ENCODE assay signal across 15 cellular contexts in the genomic region with DNA sequence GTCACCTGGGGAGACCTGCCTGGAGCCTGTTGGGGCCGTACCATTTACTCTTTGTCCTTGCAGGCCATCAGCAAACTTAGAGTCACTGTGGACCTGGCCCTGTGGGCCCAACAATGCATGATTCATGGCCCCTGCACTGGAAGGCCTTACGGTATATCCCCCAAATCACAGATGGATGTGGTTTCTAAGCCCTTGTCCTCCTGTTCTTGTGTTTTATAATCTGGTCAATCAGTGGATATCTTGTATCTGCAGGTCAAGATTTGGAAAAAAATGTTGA. TPM values are rescaled to one million over a fixed set of nuclear protein-coding genes. Genes with fewer than 3 reads are reported as not detected.
DNase-seq lines count a peak whose midpoint lies in the region; ATAC-seq, FAIRE-seq and TF ChIP-seq lines count a peak whose summit lies in the region.
"Had no signal": no experiment of that assay in that cellular context is flagged by ENCODE, and none has a peak within 500 bp of the region (broad histone marks: within the 10 kb centered on the region; RNA-seq: fewer than 3 reads in every experiment).

No MANE protein-coding gene starts in this region.

- POLR2A ChIA-PET in A549 (lab: Yijun Ruan, JAX): no interaction called here

- 66% methylated on average over 2 of the region's 2 CpGs for WGBS in A549 (ENCODE audit: missing lambda C conversion rate)

- TF ChIP-seq CTCF in A549 (IDR thresholded peaks at IDR 0.05) (no peak), Peyer's patch (IDR thresholded peaks at IDR 0.05) (no peak)

- DNase-seq in A549 (ENCODE audit: low read depth in 1 of 2, low spot score in 1 of 2): no peak
- DNase-seq in Peyer's patch: peak in 2 of 3 donors; percentile 38 to 39
- peak; percentile 2 to 20 for DNase-seq in left colon
- no peak for DNase-seq in NCI-H524 (lab: John Stamatoyannopoulos, UW)
- DNase-seq in left cardiac atrium: no peak
- DNase-seq in KBM-7: no peak
- DNase-seq: central memory CD4-positive, alpha-beta T cell; effector CD8-positive, alpha-beta T cell; NCI-H1436 treated with DMSO at 0.1 percent for 48 hours; NCI-H82; stimulated activated naive CD4-positive, alpha-beta T cell had no signal

- H3K9me3 ChIP-seq in A549: no peaks in the 10 kb centered on the region
- no peaks in the 10 kb centered on the region for H3K9me3 ChIP-seq in Peyer's patch
- H3K9me3 ChIP-seq: adrenal gland had no signal

- in situ Hi-C loops in KBM-7 (cut with MboI; ENCODE audit: low pct_unique_long_range_greater_than_20kb, low sequenced_read_pairs): no loop called here

- peak overlapping the region; percentile 96 to 98 for H3K27ac ChIP-seq in A549
- H3K27ac ChIP-seq in Peyer's patch: peak overlapping the region in 2 of 4 donors; percentile 75 to 86
- H3K27ac ChIP-seq in skin epidermis: peak overlapping the region in 13 of 21 experiments; percentile 23 to 78 (median 62)
- H3K27ac ChIP-seq: adrenal gland had no signal

- no peaks in the 10 kb centered on the region for H3K27me3 ChIP-seq in Peyer's patch
- H3K27me3 ChIP-seq: adrenal gland had no signal

- no peak for TF ChIP-seq POLR2A in A549 (IDR thresholded peaks at IDR 0.05; ENCODE audit: low read length)
- TF ChIP-seq POLR2A in Peyer's patch (IDR thresholded peaks at IDR 0.05): no peak

- no peak for TF ChIP-seq EP300 in A549 (IDR thresholded peaks at IDR 0.05)

- CTCF ChIA-PET in A549 (lab: Yijun Ruan, JAX): no interaction called here

- no peak for FAIRE-seq in A549 (lab: Jason Lieb, UNC)
- FAIRE-seq: GM12892 had no signal

- intact Hi-C loops in left colon (cut with DNase I, micrococcal nuclease): no loop called here
- intact Hi-C loops in left cardiac atrium (cut with DNase I): no loop called here

- peak overlapping the region; percentile 92 for H3K4me2 ChIP-seq in A549

- no peaks in the 10 kb centered on the region for H3K36me3 ChIP-seq in Peyer's patch
- H3K36me3 ChIP-seq: adrenal gland had no signal

- ATAC-seq in A549: no peak
- no peak for ATAC-seq in left colon
- ATAC-seq in left cardiac atrium: no peak
- no peak for ATAC-seq in HG02870 (IDR thresholded peaks at IDR 0.05; ENCODE audit: unreplicated experiment)

- TF ChIP-seq RAD21 in A549 (conservative IDR thresholded peaks at IDR 0.05 in 1 of 2, IDR thresholded peaks at IDR 0.05 in 1 of 2): no peak

- peaks cover 87% of the 10 kb centered on the region for H3K4me1 ChIP-seq in A549
- peaks cover 0 to 77% (median 5%) of the 10 kb centered on the region in 4 donors for H3K4me1 ChIP-seq in Peyer's patch

- H3K4me3 ChIP-seq in A549 (peak overlapping the region; percentile 71; the same call in 2 of the 3 replicates), Peyer's patch (no peak overlapping the region), skin epidermis (no peak overlapping the region)
- H3K4me3 ChIP-seq: adrenal gland had no signal

TF ChIP-seq in A549, 52 proteins besides CTCF, POLR2A, EP300 and RAD21:
- TF ChIP-seq MYC (IDR thresholded peaks at IDR 0.05; ENCODE audit: borderline replicate concordance, low read length) (no peak), FOXS1 (CRISPR knock-in tag; IDR thresholded peaks at IDR 0.05) (no peak), MAX (IDR thresholded peaks at IDR 0.05) (no peak), CBX8 (IDR thresholded peaks at IDR 0.05) (no peak), ZC3H11A (IDR thresholded peaks at IDR 0.05) (no peak), CHD4 (IDR thresholded peaks at IDR 0.05; ENCODE audit: borderline replicate concordance) (no peak), CEBPB (IDR thresholded peaks at IDR 0.05) (no peak)
- TF ChIP-seq, protein P1, sequence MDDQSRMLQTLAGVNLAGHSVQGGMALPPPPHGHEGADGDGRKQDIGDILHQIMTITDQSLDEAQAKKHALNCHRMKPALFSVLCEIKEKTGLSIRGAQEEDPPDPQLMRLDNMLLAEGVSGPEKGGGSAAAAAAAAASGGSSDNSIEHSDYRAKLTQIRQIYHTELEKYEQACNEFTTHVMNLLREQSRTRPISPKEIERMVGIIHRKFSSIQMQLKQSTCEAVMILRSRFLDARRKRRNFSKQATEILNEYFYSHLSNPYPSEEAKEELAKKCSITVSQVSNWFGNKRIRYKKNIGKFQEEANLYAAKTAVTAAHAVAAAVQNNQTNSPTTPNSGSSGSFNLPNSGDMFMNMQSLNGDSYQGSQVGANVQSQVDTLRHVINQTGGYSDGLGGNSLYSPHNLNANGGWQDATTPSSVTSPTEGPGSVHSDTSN (IDR thresholded peaks at IDR 0.05): no peak
- TF ChIP-seq, protein P2, sequence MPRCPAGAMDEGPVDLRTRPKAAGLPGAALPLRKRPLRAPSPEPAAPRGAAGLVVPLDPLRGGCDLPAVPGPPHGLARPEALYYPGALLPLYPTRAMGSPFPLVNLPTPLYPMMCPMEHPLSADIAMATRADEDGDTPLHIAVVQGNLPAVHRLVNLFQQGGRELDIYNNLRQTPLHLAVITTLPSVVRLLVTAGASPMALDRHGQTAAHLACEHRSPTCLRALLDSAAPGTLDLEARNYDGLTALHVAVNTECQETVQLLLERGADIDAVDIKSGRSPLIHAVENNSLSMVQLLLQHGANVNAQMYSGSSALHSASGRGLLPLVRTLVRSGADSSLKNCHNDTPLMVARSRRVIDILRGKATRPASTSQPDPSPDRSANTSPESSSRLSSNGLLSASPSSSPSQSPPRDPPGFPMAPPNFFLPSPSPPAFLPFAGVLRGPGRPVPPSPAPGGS (IDR thresholded peaks at IDR 0.05): no peak
- TF ChIP-seq, protein P3, sequence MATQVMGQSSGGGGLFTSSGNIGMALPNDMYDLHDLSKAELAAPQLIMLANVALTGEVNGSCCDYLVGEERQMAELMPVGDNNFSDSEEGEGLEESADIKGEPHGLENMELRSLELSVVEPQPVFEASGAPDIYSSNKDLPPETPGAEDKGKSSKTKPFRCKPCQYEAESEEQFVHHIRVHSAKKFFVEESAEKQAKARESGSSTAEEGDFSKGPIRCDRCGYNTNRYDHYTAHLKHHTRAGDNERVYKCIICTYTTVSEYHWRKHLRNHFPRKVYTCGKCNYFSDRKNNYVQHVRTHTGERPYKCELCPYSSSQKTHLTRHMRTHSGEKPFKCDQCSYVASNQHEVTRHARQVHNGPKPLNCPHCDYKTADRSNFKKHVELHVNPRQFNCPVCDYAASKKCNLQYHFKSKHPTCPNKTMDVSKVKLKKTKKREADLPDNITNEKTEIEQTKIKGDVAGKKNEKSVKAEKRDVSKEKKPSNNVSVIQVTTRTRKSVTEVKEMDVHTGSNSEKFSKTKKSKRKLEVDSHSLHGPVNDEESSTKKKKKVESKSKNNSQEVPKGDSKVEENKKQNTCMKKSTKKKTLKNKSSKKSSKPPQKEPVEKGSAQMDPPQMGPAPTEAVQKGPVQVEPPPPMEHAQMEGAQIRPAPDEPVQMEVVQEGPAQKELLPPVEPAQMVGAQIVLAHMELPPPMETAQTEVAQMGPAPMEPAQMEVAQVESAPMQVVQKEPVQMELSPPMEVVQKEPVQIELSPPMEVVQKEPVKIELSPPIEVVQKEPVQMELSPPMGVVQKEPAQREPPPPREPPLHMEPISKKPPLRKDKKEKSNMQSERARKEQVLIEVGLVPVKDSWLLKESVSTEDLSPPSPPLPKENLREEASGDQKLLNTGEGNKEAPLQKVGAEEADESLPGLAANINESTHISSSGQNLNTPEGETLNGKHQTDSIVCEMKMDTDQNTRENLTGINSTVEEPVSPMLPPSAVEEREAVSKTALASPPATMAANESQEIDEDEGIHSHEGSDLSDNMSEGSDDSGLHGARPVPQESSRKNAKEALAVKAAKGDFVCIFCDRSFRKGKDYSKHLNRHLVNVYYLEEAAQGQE (IDR thresholded peaks at IDR 0.05): no peak

RNA-seq across cellular contexts. Expression of gene TSKU, which starts 6.2 kb away (rescaled TPM):
- 164 and 188 TPM in 2 replicates for polyA plus RNA-seq in A549 (2011; rRNA removed)
- polyA plus RNA-seq in A549 (2012; cell fraction: cytosol; rRNA removed): 177 and 263 TPM in 2 replicates
- polyA plus RNA-seq in A549 (2012; cell fraction: nucleus; rRNA removed): 271 and 323 TPM in 2 replicates
- 145 to 171 TPM (median 164 TPM) in 3 replicates for polyA plus RNA-seq in A549 (2017; fragmentation: RNase III; extraction: RNeasy Plus Mini Kit Qiagen cat#74134 plus additional on column Dnase treatment)
- 186 and 192 TPM in 2 replicates for polyA minus RNA-seq in A549 (2011; rRNA and poly(A)+ RNA removed)
- total RNA-seq in Peyer's patch: 100 to 1,000 TPM in 2 of 4 donors, 10 to 100 TPM in 2; 27.2 to 152 (median 87.2) TPM
- 10 to 100 TPM; 38.4 to 42.6 TPM for total RNA-seq in left colon
- 10 to 100 TPM; 27.7 to 33.3 TPM for total RNA-seq in left cardiac atrium

Comparison
In these comparisons a context has a peak if more than half of its experiments do, and no peak if none do; other contexts are left out.
1. DNase-seq: peak in Peyer's patch (2 of 3) and left colon (2 of 2); none in A549 (0 of 2), NCI-H524 (0 of 2), left cardiac atrium (single experiment) and KBM-7 (single experiment).